In genomic region chr12:123441523-123442164, GRCh38 we compare ENCODE assay signal across 1 cellular context.
TF ChIP-seq lines count a peak whose summit lies in the region.

No MANE protein-coding gene starts in this region.

TF ChIP-seq in GM12878, 131 proteins besides CTCF, POLR2A, EP300 and RAD21 (continued from another document):
- TF ChIP-seq BHLHE40 (IDR thresholded peaks at IDR 0.05; ENCODE audit: borderline replicate concordance in 1 of 2, low read depth in 2 of 2, low read length in 1 of 2) = peak; percentile 81 to 84
- no peak for TF ChIP-seq NBN (IDR thresholded peaks at IDR 0.05)
- TF ChIP-seq, protein P1, sequence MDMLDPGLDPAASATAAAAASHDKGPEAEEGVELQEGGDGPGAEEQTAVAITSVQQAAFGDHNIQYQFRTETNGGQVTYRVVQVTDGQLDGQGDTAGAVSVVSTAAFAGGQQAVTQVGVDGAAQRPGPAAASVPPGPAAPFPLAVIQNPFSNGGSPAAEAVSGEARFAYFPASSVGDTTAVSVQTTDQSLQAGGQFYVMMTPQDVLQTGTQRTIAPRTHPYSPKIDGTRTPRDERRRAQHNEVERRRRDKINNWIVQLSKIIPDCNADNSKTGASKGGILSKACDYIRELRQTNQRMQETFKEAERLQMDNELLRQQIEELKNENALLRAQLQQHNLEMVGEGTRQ (IDR thresholded peaks at IDR 0.05; ENCODE audit: borderline replicate concordance, low read depth, low read length) = peak; percentile 8; the same call in 1 of the 2 replicates
- TF ChIP-seq WRNIP1 (IDR thresholded peaks at IDR 0.05; ENCODE audit: borderline replicate concordance, low read depth, low read length) = no peak
- 0 out of 3 replicates have a peak, but pooled peaks have one; percentile 15 for TF ChIP-seq POU2F2 (IDR thresholded peaks at IDR 0.05; ENCODE audit: borderline replicate concordance, low read depth, low read length)
